ENCODE assay signal across 1 cellular context in genomic region chr15:90934256-90934948, GRCh38.
TF ChIP-seq lines count a peak whose summit lies in the region.

No MANE protein-coding gene starts in this region.

TF ChIP-seq in HepG2, 621 proteins besides CTCF, POLR2A, EP300 and RAD21 (continued from another document):
- TF ChIP-seq KAT7 (CRISPR knock-in tag; IDR thresholded peaks at IDR 0.05; ENCODE audit: borderline replicate concordance) (0 out of 2 replicates have a peak, but pooled peaks have one; percentile 10), ZNF564 (CRISPR knock-in tag; IDR thresholded peaks at IDR 0.05) (no peak; the same call in 1 of the 2 replicates), ZNF138 (CRISPR knock-in tag; IDR thresholded peaks at IDR 0.05; ENCODE audit: low read depth) (no peak), HOMEZ (CRISPR knock-in tag; IDR thresholded peaks at IDR 0.05; ENCODE audit: low read depth) (no peak), ZNF547 (CRISPR knock-in tag; IDR thresholded peaks at IDR 0.05) (0 out of 2 replicates have a peak, but pooled peaks have one; percentile 57), HIVEP1 (CRISPR knock-in tag; IDR thresholded peaks at IDR 0.05) (peak; percentile 5; the same call in 1 of the 2 replicates), ZNF33A (CRISPR knock-in tag; IDR thresholded peaks at IDR 0.05; ENCODE audit: borderline replicate concordance) (0 out of 2 replicates have a peak, but pooled peaks have one; percentile 40), SMC3 (IDR thresholded peaks at IDR 0.05; ENCODE audit: low read length) (peak; percentile 33), ELF1 (CRISPR knock-in tag; IDR thresholded peaks at IDR 0.05) (peak; percentile 41; the same call in 1 of the 2 replicates), SMAD1 (CRISPR knock-in tag; IDR thresholded peaks at IDR 0.05; ENCODE audit: borderline replicate concordance, low read depth) (0 out of 2 replicates have a peak, but pooled peaks have one; percentile 26), REST (IDR thresholded peaks at IDR 0.05; ENCODE audit: borderline replicate concordance in 1 of 2, low read depth in 1 of 2, low read length in 2 of 2) (no peak), KDM4B (CRISPR knock-in tag; IDR thresholded peaks at IDR 0.05) (0 out of 2 replicates have a peak, but pooled peaks have one; percentile 41), HCFC1 (IDR thresholded peaks at IDR 0.05; ENCODE audit: low read depth, low read length) (no peak), ZNF883 (CRISPR knock-in tag; IDR thresholded peaks at IDR 0.05; ENCODE audit: not compliant biosample characterization) (peak; percentile 56), DNMT3B (CRISPR knock-in tag; conservative IDR thresholded peaks at IDR 0.05) (no peak), TCF12 (IDR thresholded peaks at IDR 0.05) (no peak), TCF12 (CRISPR knock-in tag; IDR thresholded peaks at IDR 0.05) (no peak), PATZ1 (CRISPR knock-in tag; IDR thresholded peaks at IDR 0.05) (0 out of 2 replicates have a peak, but pooled peaks have one; percentile 12), E2F2 (CRISPR knock-in tag; IDR thresholded peaks at IDR 0.05; ENCODE audit: borderline replicate concordance) (0 out of 2 replicates have a peak, but pooled peaks have one; percentile 7), CC2D1A (CRISPR knock-in tag; IDR thresholded peaks at IDR 0.05) (no peak), STAG1 (CRISPR knock-in tag; IDR thresholded peaks at IDR 0.05) (peak; percentile 69), IKZF1 (IDR thresholded peaks at IDR 0.05) (no peak), ZSCAN12 (CRISPR knock-in tag; IDR thresholded peaks at IDR 0.05) (0 out of 2 replicates have a peak, but pooled peaks have one; percentile 19), IRF2 (CRISPR knock-in tag; IDR thresholded peaks at IDR 0.05) (0 out of 2 replicates have a peak, but pooled peaks have one; percentile 29), ZNF276 (CRISPR knock-in tag; IDR thresholded peaks at IDR 0.05; ENCODE audit: low read depth) (0 out of 2 replicates have a peak, but pooled peaks have one; percentile 11), GABPA (IDR thresholded peaks at IDR 0.05; ENCODE audit: low read depth, low read length) (no peak), GABPA (CRISPR knock-in tag; IDR thresholded peaks at IDR 0.05; ENCODE audit: low read depth) (no peak; the same call in 1 of the 2 replicates), ZNF574 (CRISPR knock-in tag; IDR thresholded peaks at IDR 0.05) (peak; percentile 74), HDAC1 (CRISPR knock-in tag; IDR thresholded peaks at IDR 0.05) (peak; percentile 60; the same call in 1 of the 2 replicates), ZFX (CRISPR knock-in tag; IDR thresholded peaks at IDR 0.05; ENCODE audit: low read depth) (peak; percentile 55), ZBTB26 (CRISPR knock-in tag; IDR thresholded peaks at IDR 0.05; ENCODE audit: borderline replicate concordance) (no peak), ELF3 (CRISPR knock-in tag; IDR thresholded peaks at IDR 0.05) (0 out of 2 replicates have a peak, but pooled peaks have one; percentile 30), ZNF3 (CRISPR knock-in tag; IDR thresholded peaks at IDR 0.05) (no peak), TOE1 (CRISPR knock-in tag; IDR thresholded peaks at IDR 0.05) (no peak), TMF1 (CRISPR knock-in tag; IDR thresholded peaks at IDR 0.05; ENCODE audit: low read depth) (peak; percentile 11; the same call in 1 of the 2 replicates), ZNF333 (CRISPR knock-in tag; IDR thresholded peaks at IDR 0.05; ENCODE audit: borderline replicate concordance) (no peak), XRCC5 (optimal IDR thresholded peaks at IDR 0.05; ENCODE audit: low read length) (peak; percentile 81), ZNF670 (CRISPR knock-in tag; IDR thresholded peaks at IDR 0.05; ENCODE audit: borderline replicate concordance) (0 out of 2 replicates have a peak, but pooled peaks have one; percentile 76), GTF3A (CRISPR knock-in tag; conservative IDR thresholded peaks at IDR 0.05) (0 out of 2 replicates have a peak, but pooled peaks have one; percentile 21), GATAD1 (CRISPR knock-in tag; IDR thresholded peaks at IDR 0.05) (0 out of 2 replicates have a peak, but pooled peaks have one; percentile 31), ZNF34 (CRISPR knock-in tag; IDR thresholded peaks at IDR 0.05; ENCODE audit: borderline replicate concordance) (no peak)
